11 cellular contexts compared by ENCODE assay signal in the genomic region with DNA sequence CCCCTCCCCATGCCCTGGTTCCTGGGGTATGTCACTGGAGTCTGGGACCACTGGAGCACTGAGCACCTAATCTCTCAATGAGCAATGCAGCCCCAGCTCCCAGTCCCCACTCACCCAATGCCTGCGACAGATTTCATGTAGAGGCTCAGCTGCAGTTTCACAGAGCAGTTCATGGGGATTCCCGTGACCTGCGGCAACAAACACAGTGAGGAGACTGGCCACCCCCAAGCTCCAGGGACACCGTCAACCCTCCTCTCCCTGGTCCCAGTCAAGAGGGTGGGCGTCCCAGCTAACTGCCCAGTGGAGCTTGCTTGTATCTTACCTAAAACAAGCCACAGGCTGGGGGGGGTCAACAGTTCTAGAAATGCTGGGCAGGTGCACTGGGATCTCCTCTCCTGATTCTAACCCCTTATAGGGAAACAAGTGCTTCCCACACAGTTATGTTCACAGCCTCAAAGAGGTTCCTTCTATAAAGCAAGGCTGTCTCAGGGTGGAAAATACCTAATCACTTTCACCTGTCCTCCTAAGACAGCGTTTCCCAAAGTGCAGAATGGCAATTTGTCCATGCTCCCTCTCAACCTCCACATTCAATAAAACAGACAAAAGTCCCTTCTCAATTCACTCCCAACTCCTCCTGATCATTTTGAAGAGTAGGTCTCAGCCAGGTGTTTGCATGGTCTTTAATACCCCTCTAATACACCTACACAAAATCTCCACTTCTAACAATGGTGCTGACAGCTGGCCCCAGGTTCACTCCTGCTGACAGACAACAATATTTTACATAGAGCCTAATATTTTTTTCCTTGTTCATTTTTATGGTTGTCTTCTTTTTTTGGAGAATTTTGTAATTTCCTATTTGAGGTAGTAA.
DNase-seq lines count a peak whose midpoint lies in the region; ATAC-seq and TF ChIP-seq lines count a peak whose summit lies in the region.
"Had no signal": no experiment of that assay in that cellular context is flagged by ENCODE, and none has a peak within 500 bp of the region (broad histone marks: within the 10 kb centered on the region; RNA-seq: fewer than 3 reads in every experiment).

No MANE protein-coding gene starts in this region.

- no peak overlapping the region for H3K18ac ChIP-seq in mesenchymal stem cell (ENCODE audit: low read depth in 1 of 2, low read length in 2 of 2)

- H3K4ac ChIP-seq in mesenchymal stem cell (ENCODE audit: low read depth in 1 of 2, low read length in 2 of 2), result no peak overlapping the region

- H2BK15ac ChIP-seq in mesenchymal stem cell (ENCODE audit: low read depth, poor library complexity, severe bottlenecking), result no peak overlapping the region

- no peaks in the 10 kb centered on the region for H3F3A ChIP-seq in MM.1S (ENCODE audit: insufficient read depth, low read length)

- H2AFZ ChIP-seq in mesenchymal stem cell (ENCODE audit: low read depth, low read length) (no peak overlapping the region), MM.1S (ENCODE audit: low read length) (no peak overlapping the region)

- TF ChIP-seq CTCF in GM20000 (IDR thresholded peaks at IDR 0.05; ENCODE audit: extremely low read depth, missing control alignments) (no peak), MM.1S (IDR thresholded peaks at IDR 0.05; ENCODE audit: low read length) (no peak)

- H3K14ac ChIP-seq in mesenchymal stem cell (ENCODE audit: low read length in 2 of 2), result no peak overlapping the region

- H3K23ac ChIP-seq in mesenchymal stem cell (ENCODE audit: low read length in 2 of 2), result no peak overlapping the region

- no peaks in the 10 kb centered on the region for H3K79me2 ChIP-seq in MM.1S (ENCODE audit: low read length)

- H3K79me1 ChIP-seq in mesenchymal stem cell (replicated peaks; ENCODE audit: low read length, poor library complexity, severe bottlenecking), result no peaks in the 10 kb centered on the region

- no peak overlapping the region for H3K4me2 ChIP-seq in mesenchymal stem cell (ENCODE audit: low read length, poor library complexity, severe bottlenecking)
- H3K4me2 ChIP-seq in MM.1S (ENCODE audit: low read depth, low read length), result no peak overlapping the region

- ATAC-seq in GM18508 (IDR thresholded peaks at IDR 0.05; ENCODE audit: insufficient read depth, unreplicated experiment) (peak; percentile 59), HG02973 (IDR thresholded peaks at IDR 0.05; ENCODE audit: unreplicated experiment) (peak; percentile 80)

- peaks cover 7% of the 10 kb centered on the region for H3K4me1 ChIP-seq in mesenchymal stem cell (ENCODE audit: control insufficient read depth, insufficient read depth, low read depth, low read length)
- H3K4me1 ChIP-seq in MM.1S (ENCODE audit: low read length), result no peaks in the 10 kb centered on the region

- H4K20me1 ChIP-seq in MM.1S (ENCODE audit: insufficient read depth, low read length), result no peaks in the 10 kb centered on the region

- no peak overlapping the region for H2BK120ac ChIP-seq in mesenchymal stem cell (ENCODE audit: low read depth, low read length)

- H2BK12ac ChIP-seq in mesenchymal stem cell (ENCODE audit: low read length in 2 of 2), result no peak overlapping the region

- H3K27me3 ChIP-seq in mesenchymal stem cell (ENCODE audit: control insufficient read depth in 1 of 2, insufficient read depth in 1 of 2, low read length in 2 of 2), result no peaks in the 10 kb centered on the region
- no peaks in the 10 kb centered on the region for H3K27me3 ChIP-seq in MM.1S (replicated peaks; ENCODE audit: insufficient read depth, low read length)

- WGBS in mesenchymal stem cell, result 97% methylated on average over 6 of the region's 6 CpGs

- H3K4me3 ChIP-seq in mesenchymal stem cell (ENCODE audit: insufficient read depth in 1 of 2, low read depth in 1 of 2, low read length in 2 of 2) (no peak overlapping the region), MM.1S (ENCODE audit: low read length) (no peak overlapping the region)

- H3K9me3 ChIP-seq in mesenchymal stem cell (ENCODE audit: control insufficient read depth, low read length) (no peaks in the 10 kb centered on the region), MM.1S (replicated peaks; ENCODE audit: insufficient read depth, low read length) (no peaks in the 10 kb centered on the region)

- peaks cover 3 to 23% of the 10 kb centered on the region in 2 experiments for H3K36me3 ChIP-seq in mesenchymal stem cell (ENCODE audit: control insufficient read depth in 1 of 2, insufficient read depth in 2 of 2, low read depth in 1 of 2, low read length in 2 of 2)
- H3K36me3 ChIP-seq in MM.1S (replicated peaks; ENCODE audit: insufficient read depth, low read length), result no peaks in the 10 kb centered on the region

- no peak overlapping the region for H4K91ac ChIP-seq in mesenchymal stem cell (ENCODE audit: low read length)

- H4K8ac ChIP-seq in mesenchymal stem cell (ENCODE audit: low read length), result no peak overlapping the region

- H3K27ac ChIP-seq in mesenchymal stem cell (ENCODE audit: low read length, poor library complexity, severe bottlenecking) (no peak overlapping the region), MM.1S (ENCODE audit: low read length) (no peak overlapping the region)

- peak overlapping the region; percentile 17 for H2AK5ac ChIP-seq in mesenchymal stem cell (ENCODE audit: low read length, severe bottlenecking)

- H3K9ac ChIP-seq in mesenchymal stem cell (ENCODE audit: low read length) (no peak overlapping the region), MM.1S (ENCODE audit: low read length) (no peak overlapping the region)

- DNase-seq in GM20000 (ENCODE audit: low spot score) (peak; percentile 81), mesenchymal stem cell (no peak), NCI-H2196 (lab: John Stamatoyannopoulos, UW; ENCODE audit: unreplicated experiment) (no peak), pons (ENCODE audit: low spot score) (no peak), MM.1S (no peak)
- DNase-seq: activated naive CD8-positive, alpha-beta T cell treated with anti-CD3 and anti-CD28 coated beads for 36 hours; MV-4-11; stimulated activated CD8-positive, alpha-beta memory T cell treated with anti-CD3 and anti-CD28 coated beads, Interleukin-4, amount 100 ng/mL, for 48 hours; SW 1271 had no signal

- no peaks in the 10 kb centered on the region for H3K9me2 ChIP-seq in MM.1S (replicated peaks; ENCODE audit: insufficient read depth, low read length)

- H2BK5ac ChIP-seq in mesenchymal stem cell (ENCODE audit: low read depth, low read length, poor library complexity, severe bottlenecking), result no peak overlapping the region
